Comparison of ENCODE assay signal across 28 cellular contexts in the genomic region with DNA sequence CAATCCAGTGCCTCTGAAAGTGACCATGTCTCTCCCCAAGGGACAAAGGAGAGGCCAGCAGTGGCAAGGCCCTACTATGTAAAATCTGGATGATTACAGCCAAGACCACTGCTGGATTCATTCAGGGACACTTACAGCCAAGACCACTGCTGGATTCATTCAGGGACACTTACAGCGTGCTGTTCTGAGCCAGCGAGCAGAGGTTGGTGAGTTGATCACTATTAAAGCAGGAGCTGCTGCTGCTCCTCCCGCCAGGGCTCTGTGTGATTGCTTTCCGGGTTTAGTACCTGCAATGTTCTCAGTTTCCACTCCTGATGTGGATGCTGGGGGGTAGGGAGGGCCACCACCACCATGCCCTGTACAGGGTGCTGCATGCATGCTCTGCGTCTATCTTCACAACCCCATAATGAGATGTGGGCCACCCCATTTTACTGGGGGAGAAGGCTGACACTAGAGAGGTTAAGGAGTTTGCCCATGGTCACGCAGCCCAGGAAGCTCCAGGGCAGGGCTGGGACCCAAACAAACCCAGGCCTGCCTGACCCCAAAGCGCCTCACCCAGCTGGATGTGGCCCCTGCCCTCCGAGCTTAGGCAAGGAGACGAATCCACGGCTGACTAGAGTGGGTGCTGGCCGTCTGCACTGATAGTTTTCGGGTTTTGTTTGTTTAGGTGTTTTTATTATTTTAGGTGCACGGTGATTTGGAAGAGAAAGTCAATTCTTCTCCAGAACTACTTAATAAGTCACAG.
"Had no signal": no experiment of that assay in that cellular context is flagged by ENCODE, and none has a peak within 500 bp of the region (broad histone marks: within the 10 kb centered on the region; RNA-seq: fewer than 3 reads in every experiment).

No MANE protein-coding gene starts in this region.

- H3K36me3 ChIP-seq: brain microvascular endothelial cell had no signal

- ATAC-seq: activated T-cell treated with anti-CD3 and anti-CD28 coated beads, Interleukin-2, amount 50 U/mL, for 4 hours; activated T-helper 17 cell treated with anti-CD3 and anti-CD28 coated beads, Interleukin-2, amount 50 U/mL, for 72 hours; Right ventricle myocardium inferior; T-cell had no signal

- H3K27ac ChIP-seq: brain microvascular endothelial cell, SK-N-MC, VCaP had no signal

- DNase-seq: activated CD4-positive, alpha-beta memory T cell treated with anti-CD3 and anti-CD28 coated beads for 36 hours; activated CD4-positive, alpha-beta T cell treated with anti-CD3 and anti-CD28 coated beads, Interleukin-2, amount 10 ng/mL, durations not matched to agents 7 days and 5 days; activated CD4-positive, CD25-positive, alpha-beta regulatory T cell; activated CD8-positive, alpha-beta memory T cell treated with anti-CD3 and anti-CD28 coated beads for 24 hours; activated gamma-delta T cell; activated naive CD4-positive, alpha-beta T cell treated with anti-CD3 and anti-CD28 coated beads for 36 hours; activated T-cell treated with anti-CD3 and anti-CD28 coated beads, Interleukin-2, amount 50 U/mL, for 4 hours; brain microvascular endothelial cell; IMR-90; Kasumi-1; KBM-7; NCI-H1092; NCI-H1417 treated with DMSO at 0.1 percent for 48 hours; NCI-H1694; NCI-H2029; NCI-H2107; NCI-H345; NCI-H510A; NCI-H526 treated with DMSO at 0.1 percent for 48 hours; NCI-H82; RPMI8226; T-cell; T-helper 2 cell; T1000 had no signal

- H3K27me3 ChIP-seq: brain microvascular endothelial cell had no signal

- H3K4me3 ChIP-seq: SK-N-MC had no signal
